ENCODE assay signal across 29 cellular contexts in the genomic region with DNA sequence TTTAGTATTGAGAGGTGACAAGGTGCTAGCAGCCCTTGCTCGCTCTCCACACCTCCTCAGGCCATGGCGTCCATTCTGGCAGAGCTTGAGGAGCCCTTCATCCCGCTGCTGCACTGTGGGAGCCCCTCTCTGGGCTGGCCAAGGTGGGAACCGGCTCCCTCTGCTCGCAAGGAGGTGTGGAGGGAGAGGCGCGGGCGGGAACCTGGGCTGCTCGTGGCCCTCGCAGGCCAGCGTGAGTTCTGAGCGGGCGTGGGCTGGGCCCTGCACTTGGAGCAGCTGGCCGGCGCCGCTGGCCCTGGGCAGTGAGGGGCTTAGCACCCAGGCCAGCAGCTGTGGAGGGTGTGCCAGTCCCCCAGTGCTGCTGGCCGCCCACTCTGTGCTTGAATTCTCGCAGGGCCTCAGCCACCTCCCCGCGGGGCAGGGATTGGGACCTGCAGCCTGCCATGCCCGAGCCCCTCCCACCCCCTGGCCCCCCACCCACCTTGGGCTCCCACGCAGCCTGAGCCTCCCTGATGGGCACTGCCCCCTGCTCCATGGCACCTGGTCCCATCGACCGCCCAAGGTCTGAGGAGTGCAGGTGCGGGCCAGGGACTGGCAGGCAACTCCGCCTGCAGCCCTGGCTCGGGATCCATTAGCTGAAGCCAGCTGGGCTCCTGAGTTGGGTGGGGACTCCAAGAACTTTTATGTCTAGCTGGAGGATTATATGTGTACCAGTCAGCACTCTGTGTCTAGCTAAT.
"Had no signal": no experiment of that assay in that cellular context is flagged by ENCODE, and none has a peak within 500 bp of the region (broad histone marks: within the 10 kb centered on the region; RNA-seq: fewer than 3 reads in every experiment).

No MANE protein-coding gene starts in this region.

- H3K9me3 Mint-ChIP-seq: activated CD4-positive, alpha-beta memory T cell treated with anti-CD3 and anti-CD28 coated beads for 36 hours; activated CD4-positive, alpha-beta T cell treated with anti-CD3 and anti-CD28 coated beads, Interleukin-2, amount 10 ng/mL, durations not matched to agents 24 days and 14 days; activated T-helper 1 cell treated with anti-CD3 and anti-CD28 coated beads, Interleukin-12 subunit alpha, Interleukin-12 subunit beta, Interleukin-2, Interleukin-4 antibody, amounts not matched to agents 30 ng/mL and 10 ng/mL and 1 ng/mL, durations not matched to agents 14 hours and 24 hours and 36 hours; activated T-helper 2 cell treated with anti-CD3 and anti-CD28 coated beads, Interferon-gamma antibody, Interleukin-2, Interleukin-4, amounts not matched to agents 10 μg/mL and 5 μg/mL and 100 μg/mL, durations not matched to agents 14 hours and 24 hours and 36 hours had no signal

- H3K27ac ChIP-seq: brain microvascular endothelial cell, esophagus muscularis mucosa, foreskin keratinocyte, gastrocnemius medialis had no signal

- H3K4me3 Mint-ChIP-seq: activated CD4-positive, alpha-beta memory T cell treated with anti-CD3 and anti-CD28 coated beads for 36 hours; activated CD4-positive, alpha-beta T cell treated with anti-CD3 and anti-CD28 coated beads for 36 hours; activated CD4-positive, alpha-beta T cell treated with anti-CD3 and anti-CD28 coated beads, Interleukin-2, amount 10 ng/mL, durations not matched to agents 24 days and 14 days; activated CD8-positive, alpha-beta memory T cell treated with anti-CD3 and anti-CD28 coated beads, Interleukin-2, amount 10 ng/mL, durations not matched to agents 7 days and 5 days; activated CD8-positive, alpha-beta T cell treated with anti-CD3 and anti-CD28 coated beads, Interleukin-2, amount 10 ng/mL, durations not matched to agents 7 days and 5 days; activated naive CD8-positive, alpha-beta T cell; activated T-helper 1 cell treated with anti-CD3 and anti-CD28 coated beads, Interleukin-12 subunit alpha, Interleukin-12 subunit beta, Interleukin-2, Interleukin-4 antibody, amounts not matched to agents 30 ng/mL and 10 ng/mL and 1 ng/mL, durations not matched to agents 14 hours and 24 hours and 36 hours; central memory CD8-positive, alpha-beta T cell; effector memory CD8-positive, alpha-beta T cell had no signal

- ATAC-seq: activated CD4-positive, alpha-beta T cell treated with anti-CD3 and anti-CD28 coated beads for 36 hours; activated CD8-positive, alpha-beta memory T cell treated with anti-CD3 and anti-CD28 coated beads, Interleukin-2, amount 10 ng/mL, durations not matched to agents 7 days and 5 days; activated CD8-positive, alpha-beta T cell treated with anti-CD3 and anti-CD28 coated beads, Interleukin-2, amount 10 ng/mL, durations not matched to agents 7 days and 5 days; effector memory CD8-positive, alpha-beta T cell; foreskin keratinocyte; gastrocnemius medialis had no signal

- H3K27me3 Mint-ChIP-seq: activated CD4-positive, alpha-beta memory T cell treated with anti-CD3 and anti-CD28 coated beads for 36 hours; activated CD4-positive, alpha-beta T cell treated with anti-CD3 and anti-CD28 coated beads for 36 hours; activated CD4-positive, alpha-beta T cell treated with anti-CD3 and anti-CD28 coated beads, Interleukin-2, amount 10 ng/mL, durations not matched to agents 24 days and 14 days; activated CD8-positive, alpha-beta memory T cell treated with anti-CD3 and anti-CD28 coated beads, Interleukin-2, amount 10 ng/mL, durations not matched to agents 7 days and 5 days; activated naive CD8-positive, alpha-beta T cell; central memory CD8-positive, alpha-beta T cell; effector memory CD8-positive, alpha-beta T cell had no signal

- DNase-seq: activated CD4-positive, alpha-beta memory T cell treated with anti-CD3 and anti-CD28 coated beads for 36 hours; activated CD4-positive, alpha-beta T cell treated with anti-CD3 and anti-CD28 coated beads for 36 hours; activated CD4-positive, alpha-beta T cell treated with anti-CD3 and anti-CD28 coated beads, Interleukin-2, amount 10 ng/mL, durations not matched to agents 24 days and 14 days; activated CD4-positive, CD25-positive, alpha-beta regulatory T cell; activated CD4-positive, CD25-positive, alpha-beta regulatory T cell treated with anti-CD3 and anti-CD28 coated beads, Interleukin-2, amount 50 U/mL, for 72 hours; activated CD8-positive, alpha-beta memory T cell treated with anti-CD3 and anti-CD28 coated beads, Interleukin-2, amount 10 ng/mL, durations not matched to agents 7 days and 5 days; activated CD8-positive, alpha-beta memory T cell treated with anti-CD3 and anti-CD28 coated beads, Interleukin-2, amount 50 U/mL, for 4 hours; activated CD8-positive, alpha-beta T cell treated with anti-CD3 and anti-CD28 coated beads, Interleukin-2, amount 10 ng/mL, durations not matched to agents 7 days and 5 days; activated effector memory CD4-positive, alpha-beta T cell treated with anti-CD3 and anti-CD28 coated beads, Interleukin-2, amount 50 U/mL, for 16 hours; activated naive CD4-positive, alpha-beta T cell treated with anti-CD3 and anti-CD28 coated beads, Interleukin-2, amount 50 U/mL, for 16 hours; activated naive CD4-positive, alpha-beta T cell treated with Interleukin-2 at 50 U/mL for 16 hours; activated T-cell treated with anti-CD3 and anti-CD28 coated beads, Interleukin-2, amount 50 U/mL, for 1 hour; activated T-cell treated with anti-CD3 and anti-CD28 coated beads, Interleukin-2, amount 50 U/mL, for 48 hours; amniotic stem cell; anterior cingulate cortex; brain microvascular endothelial cell; cortex of kidney; dermis blood vessel endothelial cell; effector CD4-positive, alpha-beta T cell; effector memory CD8-positive, alpha-beta T cell; erythroblast; foreskin keratinocyte; gastrocnemius medialis; T-helper 2 cell had no signal

- H3K36me3 ChIP-seq: brain microvascular endothelial cell, esophagus muscularis mucosa, gastrocnemius medialis had no signal

- H3K36me3 Mint-ChIP-seq: activated CD4-positive, alpha-beta memory T cell treated with anti-CD3 and anti-CD28 coated beads for 36 hours; activated CD8-positive, alpha-beta memory T cell treated with anti-CD3 and anti-CD28 coated beads, Interleukin-2, amount 10 ng/mL, durations not matched to agents 7 days and 5 days; activated naive CD8-positive, alpha-beta T cell had no signal

- H3K4me1 ChIP-seq: esophagus muscularis mucosa, foreskin keratinocyte, gastrocnemius medialis had no signal

- H3K27ac Mint-ChIP-seq: activated CD4-positive, alpha-beta memory T cell treated with anti-CD3 and anti-CD28 coated beads for 36 hours; activated CD4-positive, alpha-beta T cell treated with anti-CD3 and anti-CD28 coated beads for 36 hours; activated CD4-positive, alpha-beta T cell treated with anti-CD3 and anti-CD28 coated beads, Interleukin-2, amount 10 ng/mL, durations not matched to agents 24 days and 14 days; activated CD8-positive, alpha-beta memory T cell treated with anti-CD3 and anti-CD28 coated beads, Interleukin-2, amount 10 ng/mL, durations not matched to agents 7 days and 5 days; activated CD8-positive, alpha-beta T cell treated with anti-CD3 and anti-CD28 coated beads, Interleukin-2, amount 10 ng/mL, durations not matched to agents 7 days and 5 days; activated naive CD8-positive, alpha-beta T cell; activated T-helper 1 cell treated with anti-CD3 and anti-CD28 coated beads, Interleukin-12 subunit alpha, Interleukin-12 subunit beta, Interleukin-2, Interleukin-4 antibody, amounts not matched to agents 30 ng/mL and 10 ng/mL and 1 ng/mL, durations not matched to agents 14 hours and 24 hours and 36 hours; activated T-helper 2 cell treated with anti-CD3 and anti-CD28 coated beads, Interferon-gamma antibody, Interleukin-2, Interleukin-4, amounts not matched to agents 10 μg/mL and 5 μg/mL and 100 μg/mL, durations not matched to agents 14 hours and 24 hours and 36 hours; effector memory CD8-positive, alpha-beta T cell had no signal

- H3K9me3 ChIP-seq: gastrocnemius medialis had no signal

- H3K4me1 Mint-ChIP-seq: activated CD4-positive, alpha-beta T cell treated with anti-CD3 and anti-CD28 coated beads for 36 hours; activated CD4-positive, alpha-beta T cell treated with anti-CD3 and anti-CD28 coated beads, Interleukin-2, amount 10 ng/mL, durations not matched to agents 24 days and 14 days; activated CD8-positive, alpha-beta memory T cell treated with anti-CD3 and anti-CD28 coated beads, Interleukin-2, amount 10 ng/mL, durations not matched to agents 7 days and 5 days; central memory CD8-positive, alpha-beta T cell had no signal

- H3K4me3 ChIP-seq: esophagus muscularis mucosa, gastrocnemius medialis had no signal

- H3K27me3 ChIP-seq: brain microvascular endothelial cell, esophagus muscularis mucosa, foreskin keratinocyte, gastrocnemius medialis had no signal
